ENCODE assay signal across 22 cellular contexts in genomic region chr3:100354850-100355249, GRCh38. TPM values are rescaled to one million over a fixed set of nuclear protein-coding genes. Genes with fewer than 3 reads are reported as not detected.
A peak's percentile ranks its signal among the peaks of the same experiment; 100 is the strongest.
DNase-seq lines count a peak whose midpoint lies in the region; ATAC-seq and TF ChIP-seq lines count a peak whose summit lies in the region.
"Had no signal": no experiment of that assay in that cellular context is flagged by ENCODE, and none has a peak within 500 bp of the region (broad histone marks: within the 10 kb centered on the region; RNA-seq: fewer than 3 reads in every experiment).

No MANE protein-coding gene starts in this region.

- peaks cover 0 to 17% of the 10 kb centered on the region in 2 donors for H3K36me3 ChIP-seq in prostate gland

- peak overlapping the region; percentile 38 for H3K27ac Mint-ChIP-seq in memory B cell
- no peak overlapping the region for H3K27ac Mint-ChIP-seq in stimulated activated naive CD8-positive, alpha-beta T cell treated with anti-CD3 and anti-CD28 coated beads, Interleukin-15, amount 100 ng/mL, for 72 hours
- H3K27ac Mint-ChIP-seq: activated naive CD4-positive, alpha-beta T cell treated with anti-CD3 and anti-CD28 coated beads, Interleukin-2, amount 10 ng/mL, durations not matched to agents 7 days and 5 days; stimulated activated naive CD8-positive, alpha-beta T cell treated with anti-CD3 and anti-CD28 coated beads, Interleukin-15, Interleukin-2, amounts not matched to agents 100 ng/mL and 50 ng/mL, for 24 hours; type B pancreatic cell had no signal

- H3K36me3 Mint-ChIP-seq in memory B cell: peaks cover 25% of the 10 kb centered on the region

- DNase-seq in amniotic epithelial cell (ENCODE audit: low read depth): peak; percentile 49
- DNase-seq in memory B cell (ENCODE audit: low spot score in 2 of 2): no peak
- no peak for DNase-seq in activated naive CD4-positive, alpha-beta T cell (lab: John Stamatoyannopoulos, UW)
- DNase-seq in prostate gland (ENCODE audit: low spot score): no peak
- DNase-seq in stimulated activated naive CD8-positive, alpha-beta T cell treated with anti-CD3 and anti-CD28 coated beads, Interleukin-15, amount 100 ng/mL, for 72 hours: no peak
- DNase-seq: activated CD4-positive, alpha-beta T cell treated with anti-CD3 and anti-CD28 coated beads for 48 hours; activated naive CD4-positive, alpha-beta T cell treated with anti-CD3 and anti-CD28 coated beads, Interleukin-2, amount 10 ng/mL, durations not matched to agents 7 days and 5 days; CD4-positive, alpha-beta memory T cell; MG63; NCI-H1694; NCI-H345; right lobe of liver; RPMI8226 had no signal

- intact Hi-C loops in prostate gland (cut with DNase I): no loop called here

- WGBS in prostate gland: 93% methylated on average over 3 of the region's 3 CpGs

- no peaks in the 10 kb centered on the region for H3K4me1 Mint-ChIP-seq in memory B cell
- no peaks in the 10 kb centered on the region for H3K4me1 Mint-ChIP-seq in stimulated activated naive CD8-positive, alpha-beta T cell treated with anti-CD3 and anti-CD28 coated beads, Interleukin-15, amount 100 ng/mL, for 72 hours
- H3K4me1 Mint-ChIP-seq: activated naive CD4-positive, alpha-beta T cell treated with anti-CD3 and anti-CD28 coated beads, Interleukin-2, amount 10 ng/mL, durations not matched to agents 7 days and 5 days; brain; CD4-positive, alpha-beta memory T cell had no signal

- no peaks in the 10 kb centered on the region for H3K4me1 ChIP-seq in prostate gland (replicated peaks)
- H3K4me1 ChIP-seq: gastroesophageal sphincter had no signal

- no peaks in the 10 kb centered on the region for H3K9me3 ChIP-seq in prostate gland
- H3K9me3 ChIP-seq: gastroesophageal sphincter, neutrophil, right lobe of liver had no signal

- ATAC-seq in GM18861 (IDR thresholded peaks at IDR 0.05; ENCODE audit: unreplicated experiment) (peak; percentile 81), HG03378 (IDR thresholded peaks at IDR 0.05; ENCODE audit: unreplicated experiment) (peak; percentile 73), memory B cell (ENCODE audit: low read depth) (no peak), HG03521 (IDR thresholded peaks at IDR 0.05; ENCODE audit: unreplicated experiment) (no peak)
- ATAC-seq in stimulated activated naive CD8-positive, alpha-beta T cell treated with anti-CD3 and anti-CD28 coated beads, Interleukin-15, amount 100 ng/mL, for 72 hours: no peak
- ATAC-seq: gastroesophageal sphincter, right lobe of liver, SK-N-SH treated with all-trans-retinoic acid at 6 μM for 48 hours had no signal

- no peak overlapping the region for H3K27ac ChIP-seq in prostate gland
- H3K27ac ChIP-seq: gastroesophageal sphincter, neutrophil had no signal

- peaks cover 2% of the 10 kb centered on the region for H3K9me3 Mint-ChIP-seq in memory B cell
- H3K9me3 Mint-ChIP-seq in stimulated activated naive CD8-positive, alpha-beta T cell treated with anti-CD3 and anti-CD28 coated beads, Interleukin-15, amount 100 ng/mL, for 72 hours: no peaks in the 10 kb centered on the region
- H3K9me3 Mint-ChIP-seq: type B pancreatic cell had no signal

- no peaks in the 10 kb centered on the region for H3K27me3 Mint-ChIP-seq in memory B cell
- no peaks in the 10 kb centered on the region for H3K27me3 Mint-ChIP-seq in stimulated activated naive CD8-positive, alpha-beta T cell treated with anti-CD3 and anti-CD28 coated beads, Interleukin-15, amount 100 ng/mL, for 72 hours
- H3K27me3 Mint-ChIP-seq: activated naive CD4-positive, alpha-beta T cell treated with anti-CD3 and anti-CD28 coated beads, Interleukin-2, amount 10 ng/mL, durations not matched to agents 7 days and 5 days; brain; CD4-positive, alpha-beta memory T cell; stimulated activated naive CD8-positive, alpha-beta T cell treated with anti-CD3 and anti-CD28 coated beads, Interleukin-15, Interleukin-2, amounts not matched to agents 100 ng/mL and 50 ng/mL, for 24 hours; type B pancreatic cell had no signal

- no peak for TF ChIP-seq POLR2A in prostate gland (IDR thresholded peaks at IDR 0.05)

- no peak overlapping the region for H3K4me3 ChIP-seq in prostate gland
- H3K4me3 ChIP-seq: gastroesophageal sphincter, MG63, right lobe of liver had no signal

- TF ChIP-seq CTCF in prostate gland (IDR thresholded peaks at IDR 0.05): no peak

- no peak overlapping the region for H3K4me3 Mint-ChIP-seq in memory B cell
- no peak overlapping the region for H3K4me3 Mint-ChIP-seq in stimulated activated naive CD8-positive, alpha-beta T cell treated with anti-CD3 and anti-CD28 coated beads, Interleukin-15, amount 100 ng/mL, for 72 hours
- H3K4me3 Mint-ChIP-seq: activated naive CD4-positive, alpha-beta T cell treated with anti-CD3 and anti-CD28 coated beads, Interleukin-2, amount 10 ng/mL, durations not matched to agents 7 days and 5 days; brain; CD4-positive, alpha-beta memory T cell; stimulated activated naive CD8-positive, alpha-beta T cell treated with anti-CD3 and anti-CD28 coated beads, Interleukin-15, Interleukin-2, amounts not matched to agents 100 ng/mL and 50 ng/mL, for 24 hours; type B pancreatic cell had no signal

- no peaks in the 10 kb centered on the region for H3K27me3 ChIP-seq in prostate gland (replicated peaks; ENCODE audit: insufficient read depth)
- H3K27me3 ChIP-seq: gastroesophageal sphincter, MG63, neutrophil, right lobe of liver had no signal

RNA-seq across cellular contexts. Expression of gene NIT2, which starts 20.3 kb away (rescaled TPM):
- total RNA-seq in prostate gland: 10 to 100 TPM; 21.4 to 32.4 TPM

RNA-seq across cellular contexts. Expression of gene TOMM70, which starts 46.0 kb away (rescaled TPM):
- 10 to 100 TPM; 34.0 to 36.1 TPM for total RNA-seq in prostate gland

RNA-seq across cellular contexts. Expression of gene LNP1, which starts 46.5 kb away (rescaled TPM):
- total RNA-seq in prostate gland: 1 to 10 TPM in 1 of 2 donors, under 1 TPM in 1; 0.73 to 3.4 TPM

Comparison
In these comparisons a context has a peak if more than half of its experiments do, and no peak if none do; other contexts are left out.
1. ATAC-seq: peak in GM18861 (single experiment) and HG03378 (single experiment); none in memory B cell (single experiment), stimulated activated naive CD8-positive, alpha-beta T cell treated with anti-CD3 and anti-CD28 coated beads, Interleukin-15, amount 100 ng/mL, for 72 hours (single experiment) and HG03521 (single experiment).